Comparison of ENCODE assay signal across 1 cellular context in genomic region chr7:27157717-27158431, GRCh38.
TF ChIP-seq lines count a peak whose summit lies in the region.

No MANE protein-coding gene starts in this region.

TF ChIP-seq in endothelial cell of umbilical vein, 7 proteins besides CTCF, POLR2A, EP300 and RAD21:
- no peak for TF ChIP-seq EZH2 (IDR thresholded peaks at IDR 0.05; ENCODE audit: borderline replicate concordance, low read depth, low read length, severe bottlenecking)
- no peak for TF ChIP-seq POLR2AphosphoS5 (IDR thresholded peaks at IDR 0.05; ENCODE audit: insufficient read depth, low read depth, low read length)
- TF ChIP-seq FOS (IDR thresholded peaks at IDR 0.05; ENCODE audit: borderline replicate concordance, insufficient read depth, low read length), result no peak
- TF ChIP-seq GATA2 (IDR thresholded peaks at IDR 0.05; ENCODE audit: insufficient read depth, insufficient read length, low read depth, low read length), result no peak
- no peak for TF ChIP-seq MYC (IDR thresholded peaks at IDR 0.05; ENCODE audit: low read depth, low read length)
- TF ChIP-seq JUN (IDR thresholded peaks at IDR 0.05; ENCODE audit: borderline replicate concordance, insufficient read depth, insufficient read length, low read depth), result no peak
- no peak for TF ChIP-seq MAX (IDR thresholded peaks at IDR 0.05; ENCODE audit: insufficient read depth, insufficient read length)
